In genomic region chr10:103840747-103841085, GRCh38 we compare ENCODE assay signal across 20 cellular contexts. TPM values are rescaled to one million over a fixed set of nuclear protein-coding genes. Genes with fewer than 3 reads are reported as not detected.
DNase-seq lines count a peak whose midpoint lies in the region; ATAC-seq and TF ChIP-seq lines count a peak whose summit lies in the region.
"Had no signal": no experiment of that assay in that cellular context is flagged by ENCODE, and none has a peak within 500 bp of the region (broad histone marks: within the 10 kb centered on the region; RNA-seq: fewer than 3 reads in every experiment).

No MANE protein-coding gene starts in this region.

- no peak for DNase-seq in SJCRH30
- peak; percentile 29 for DNase-seq in islet precursor cell
- no peak for DNase-seq in gastrocnemius medialis
- no peak for DNase-seq in MM.1S
- DNase-seq in NCI-H146 (lab: John Stamatoyannopoulos, UW), result no peak
- DNase-seq: activated CD4-positive, CD25-positive, alpha-beta regulatory T cell treated with anti-CD3 and anti-CD28 coated beads, Interleukin-2, amount 50 U/mL, for 72 hours; activated CD8-positive, alpha-beta memory T cell treated with anti-CD3 and anti-CD28 coated beads for 24 hours; activated T-cell treated with anti-CD3 and anti-CD28 coated beads, Interleukin-2, amount 50 U/mL, for 24 hours; adrenal gland; CD8-positive, alpha-beta T cell; erythroblast; GDM1; kidney; SIG-M5; small intestine; stimulated activated CD4-positive, alpha-beta T cell treated with anti-CD3 and anti-CD28 coated beads, Interleukin-2, amount 100 ng/mL, for 48 hours; stimulated activated naive CD4-positive, alpha-beta T cell had no signal

- H2AFZ ChIP-seq in MM.1S (ENCODE audit: low read length), result no peak overlapping the region

- TF ChIP-seq CTCF in HEK293 (tag by site-specific recombination; IDR thresholded peaks at IDR 0.05) (no peak), gastrocnemius medialis (IDR thresholded peaks at IDR 0.05 in 4 of 5, conservative IDR thresholded peaks at IDR 0.05 in 1 of 5) (no peak), MM.1S (IDR thresholded peaks at IDR 0.05; ENCODE audit: low read length) (no peak)

- H3K9me2 ChIP-seq in MM.1S (replicated peaks; ENCODE audit: insufficient read depth, low read length), result no peaks in the 10 kb centered on the region

- no peak for ATAC-seq in gastrocnemius medialis
- no peak for ATAC-seq in GM21423 (IDR thresholded peaks at IDR 0.05; ENCODE audit: unreplicated experiment)
- ATAC-seq: CD8-positive, alpha-beta T cell had no signal

- no peaks in the 10 kb centered on the region for H4K20me1 ChIP-seq in MM.1S (ENCODE audit: insufficient read depth, low read length)

- no peaks in the 10 kb centered on the region; the same call in 1 of the 2 replicates for H3F3A ChIP-seq in MM.1S (ENCODE audit: insufficient read depth, low read length)

- no peak overlapping the region for H3K9ac ChIP-seq in MM.1S (ENCODE audit: low read length)

- no peak for TF ChIP-seq POLR2A in gastrocnemius medialis (IDR thresholded peaks at IDR 0.05)

- H3K27ac ChIP-seq in HEK293 (ENCODE audit: extremely low read depth, low read depth, low read length) (no peak overlapping the region), SJCRH30 (peak overlapping the region; percentile 97), gastrocnemius medialis (peak overlapping the region; percentile 81 to 87 (median 84)), MM.1S (ENCODE audit: low read length) (no peak overlapping the region)
- H3K27ac ChIP-seq: adrenal gland, thoracic aorta had no signal

- CTCF ChIA-PET in HEK293 (lab: Yijun Ruan, JAX), result no interaction called here

- H3K9me3 ChIP-seq in HEK293 (ENCODE audit: control insufficient read depth, insufficient read depth, low read depth, low read length) (no peaks in the 10 kb centered on the region), SJCRH30 (replicated peaks) (no peaks in the 10 kb centered on the region), gastrocnemius medialis (no peaks in the 10 kb centered on the region), MM.1S (replicated peaks; ENCODE audit: insufficient read depth, low read length) (no peaks in the 10 kb centered on the region)
- H3K9me3 ChIP-seq: adrenal gland, thoracic aorta had no signal

- in situ Hi-C loops in gastrocnemius medialis (cut with MboI; ENCODE audit: low sequenced_read_pairs in 4 of 4), result loop anchor here in 1 of 4 donors (10.0 kb wide), 1 partner anchor 76 kb away; no protein-coding TSS in a partner anchor

- H3K4me1 ChIP-seq in HEK293 (ENCODE audit: control insufficient read depth, insufficient read depth, low read length) (peaks cover 3% of the 10 kb centered on the region; the same call in 1 of the 2 replicates), SJCRH30 (peaks cover 24% of the 10 kb centered on the region), gastrocnemius medialis (peaks cover 80 to 87% of the 10 kb centered on the region in 2 donors), MM.1S (ENCODE audit: low read length) (peaks cover 10% of the 10 kb centered on the region)

- H3K36me3 ChIP-seq in HEK293 (ENCODE audit: control insufficient read depth in 2 of 2, insufficient read depth in 1 of 2, low read length in 2 of 2), result no peaks in the 10 kb centered on the region
- no peaks in the 10 kb centered on the region for H3K36me3 ChIP-seq in SJCRH30
- H3K36me3 ChIP-seq in gastrocnemius medialis, result no peaks in the 10 kb centered on the region
- H3K36me3 ChIP-seq in MM.1S (replicated peaks; ENCODE audit: insufficient read depth, low read length), result no peaks in the 10 kb centered on the region
- H3K36me3 ChIP-seq: adrenal gland, thoracic aorta had no signal

- H3K27me3 ChIP-seq in SJCRH30 (no peaks in the 10 kb centered on the region), gastrocnemius medialis (no peaks in the 10 kb centered on the region), MM.1S (replicated peaks; ENCODE audit: insufficient read depth, low read length) (no peaks in the 10 kb centered on the region)
- H3K27me3 ChIP-seq: adrenal gland had no signal

- no peaks in the 10 kb centered on the region for H3K79me2 ChIP-seq in MM.1S (ENCODE audit: low read length)

- H3K4me2 ChIP-seq in MM.1S (ENCODE audit: low read depth, low read length), result no peak overlapping the region

- POLR2A ChIA-PET in HEK293 (lab: Yijun Ruan, JAX), result no interaction called here

- H3K4me3 ChIP-seq in HEK293 (ENCODE audit: low read depth, low read length) (no peak overlapping the region), SJCRH30 (peak overlapping the region; percentile 45), gastrocnemius medialis (peak overlapping the region in 2 of 4 donors; percentile 32 to 33), MM.1S (ENCODE audit: low read length) (no peak overlapping the region)
- H3K4me3 ChIP-seq: adrenal gland had no signal

- intact Hi-C loops in gastrocnemius medialis (cut with DNase I; ENCODE audit: low total_unique reads), result loop anchor here (2.0 kb wide), 1 partner anchor 68 kb away; no protein-coding TSS in a partner anchor

TF ChIP-seq in HEK293, 187 proteins besides CTCF, POLR2A, EP300 and RAD21:
- TF ChIP-seq FEZF1 (tag by site-specific recombination; IDR thresholded peaks at IDR 0.05) (0 out of 2 replicates have a peak, but pooled peaks have one; percentile 42), ZNF600 (tag by site-specific recombination; IDR thresholded peaks at IDR 0.05) (peak; percentile 80; the same call in 1 of the 2 replicates), ZNF571 (tag by site-specific recombination; IDR thresholded peaks at IDR 0.05) (no peak)

RNA-seq across cellular contexts. Expression of gene SH3PXD2A, which starts 14.7 kb away (rescaled TPM):
- 5.4 and 5.5 TPM in 2 replicates for total RNA-seq in SJCRH30 (2014; rRNA removed; shearing (Covaris generic))
- total RNA-seq in gastrocnemius medialis, result 10 to 100 TPM in 2 of 4 donors, 1 to 10 TPM in 2; 6.2 to 16.8 (median 11.4) TPM

Comparison
In these comparisons a context has a peak if more than half of its experiments do, and no peak if none do; other contexts are left out.
1. H3K27ac ChIP-seq: peak in SJCRH30 (single experiment) and gastrocnemius medialis (4 of 4); none in HEK293 (single experiment) and MM.1S (single experiment).